1 cellular context compared by ENCODE assay signal in genomic region chr17:50195196-50195865, GRCh38.
TF ChIP-seq lines count a peak whose summit lies in the region.

No MANE protein-coding gene starts in this region.

TF ChIP-seq in GM23338, 12 proteins besides CTCF, POLR2A, EP300 and RAD21 (continued from another document):
- TF ChIP-seq, protein P1, sequence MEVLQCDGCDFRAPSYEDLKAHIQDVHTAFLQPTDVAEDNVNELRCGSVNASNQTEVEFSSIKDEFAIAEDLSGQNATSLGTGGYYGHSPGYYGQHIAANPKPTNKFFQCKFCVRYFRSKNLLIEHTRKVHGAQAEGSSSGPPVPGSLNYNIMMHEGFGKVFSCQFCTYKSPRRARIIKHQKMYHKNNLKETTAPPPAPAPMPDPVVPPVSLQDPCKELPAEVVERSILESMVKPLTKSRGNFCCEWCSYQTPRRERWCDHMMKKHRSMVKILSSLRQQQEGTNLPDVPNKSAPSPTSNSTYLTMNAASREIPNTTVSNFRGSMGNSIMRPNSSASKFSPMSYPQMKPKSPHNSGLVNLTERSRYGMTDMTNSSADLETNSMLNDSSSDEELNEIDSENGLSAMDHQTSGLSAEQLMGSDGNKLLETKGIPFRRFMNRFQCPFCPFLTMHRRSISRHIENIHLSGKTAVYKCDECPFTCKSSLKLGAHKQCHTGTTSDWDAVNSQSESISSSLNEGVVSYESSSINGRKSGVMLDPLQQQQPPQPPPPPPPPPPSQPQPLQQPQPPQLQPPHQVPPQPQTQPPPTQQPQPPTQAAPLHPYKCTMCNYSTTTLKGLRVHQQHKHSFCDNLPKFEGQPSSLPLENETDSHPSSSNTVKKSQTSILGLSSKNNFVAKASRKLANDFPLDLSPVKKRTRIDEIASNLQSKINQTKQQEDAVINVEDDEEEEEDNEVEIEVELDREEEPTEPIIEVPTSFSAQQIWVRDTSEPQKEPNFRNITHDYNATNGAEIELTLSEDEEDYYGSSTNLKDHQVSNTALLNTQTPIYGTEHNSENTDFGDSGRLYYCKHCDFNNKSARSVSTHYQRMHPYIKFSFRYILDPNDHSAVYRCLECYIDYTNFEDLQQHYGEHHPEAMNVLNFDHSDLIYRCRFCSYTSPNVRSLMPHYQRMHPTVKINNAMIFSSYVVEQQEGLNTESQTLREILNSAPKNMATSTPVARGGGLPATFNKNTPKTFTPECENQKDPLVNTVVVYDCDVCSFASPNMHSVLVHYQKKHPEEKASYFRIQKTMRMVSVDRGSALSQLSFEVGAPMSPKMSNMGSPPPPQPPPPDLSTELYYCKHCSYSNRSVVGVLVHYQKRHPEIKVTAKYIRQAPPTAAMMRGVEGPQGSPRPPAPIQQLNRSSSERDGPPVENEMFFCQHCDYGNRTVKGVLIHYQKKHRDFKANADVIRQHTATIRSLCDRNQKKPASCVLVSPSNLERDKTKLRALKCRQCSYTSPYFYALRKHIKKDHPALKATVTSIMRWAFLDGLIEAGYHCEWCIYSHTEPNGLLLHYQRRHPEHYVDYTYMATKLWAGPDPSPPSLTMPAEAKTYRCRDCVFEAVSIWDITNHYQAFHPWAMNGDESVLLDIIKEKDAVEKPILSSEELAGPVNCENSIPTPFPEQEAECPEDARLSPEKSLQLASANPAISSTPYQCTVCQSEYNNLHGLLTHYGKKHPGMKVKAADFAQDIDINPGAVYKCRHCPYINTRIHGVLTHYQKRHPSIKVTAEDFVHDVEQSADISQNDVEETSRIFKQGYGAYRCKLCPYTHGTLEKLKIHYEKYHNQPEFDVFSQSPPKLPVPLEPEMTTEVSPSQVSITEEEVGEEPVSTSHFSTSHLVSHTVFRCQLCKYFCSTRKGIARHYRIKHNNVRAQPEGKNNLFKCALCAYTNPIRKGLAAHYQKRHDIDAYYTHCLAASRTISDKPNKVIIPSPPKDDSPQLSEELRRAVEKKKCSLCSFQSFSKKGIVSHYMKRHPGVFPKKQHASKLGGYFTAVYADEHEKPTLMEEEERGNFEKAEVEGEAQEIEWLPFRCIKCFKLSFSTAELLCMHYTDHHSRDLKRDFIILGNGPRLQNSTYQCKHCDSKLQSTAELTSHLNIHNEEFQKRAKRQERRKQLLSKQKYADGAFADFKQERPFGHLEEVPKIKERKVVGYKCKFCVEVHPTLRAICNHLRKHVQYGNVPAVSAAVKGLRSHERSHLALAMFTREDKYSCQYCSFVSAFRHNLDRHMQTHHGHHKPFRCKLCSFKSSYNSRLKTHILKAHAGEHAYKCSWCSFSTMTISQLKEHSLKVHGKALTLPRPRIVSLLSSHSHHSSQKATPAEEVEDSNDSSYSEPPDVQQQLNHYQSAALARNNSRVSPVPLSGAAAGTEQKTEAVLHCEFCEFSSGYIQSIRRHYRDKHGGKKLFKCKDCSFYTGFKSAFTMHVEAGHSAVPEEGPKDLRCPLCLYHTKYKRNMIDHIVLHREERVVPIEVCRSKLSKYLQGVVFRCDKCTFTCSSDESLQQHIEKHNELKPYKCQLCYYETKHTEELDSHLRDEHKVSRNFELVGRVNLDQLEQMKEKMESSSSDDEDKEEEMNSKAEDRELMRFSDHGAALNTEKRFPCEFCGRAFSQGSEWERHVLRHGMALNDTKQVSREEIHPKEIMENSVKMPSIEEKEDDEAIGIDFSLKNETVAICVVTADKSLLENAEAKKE (CRISPR knock-in tag; IDR thresholded peaks at IDR 0.05): no peak
- TF ChIP-seq ZNF114 (CRISPR knock-in tag; IDR thresholded peaks at IDR 0.05) (no peak), EZH2phosphoT487 (IDR thresholded peaks at IDR 0.05; ENCODE audit: unreplicated experiment) (no peak), STAT1 (IDR thresholded peaks at IDR 0.05; ENCODE audit: unreplicated experiment) (no peak), POLR2AphosphoS5 (IDR thresholded peaks at IDR 0.05; ENCODE audit: low read depth) (no peak), JUNB (IDR thresholded peaks at IDR 0.05; ENCODE audit: unreplicated experiment) (no peak)
